In genomic region chr6:42341221-42341620, GRCh38 we compare ENCODE assay signal across 21 cellular contexts.
"Had no signal": no experiment of that assay in that cellular context is flagged by ENCODE, and none has a peak within 500 bp of the region (broad histone marks: within the 10 kb centered on the region; RNA-seq: fewer than 3 reads in every experiment).

No MANE protein-coding gene starts in this region.

- H3K4me1 ChIP-seq: ascending aorta, neural progenitor cell, right lobe of liver had no signal

- H3K27me3 ChIP-seq: adrenal gland, ascending aorta, brain microvascular endothelial cell, neural progenitor cell, right lobe of liver, tibial artery had no signal

- H3K27me3 Mint-ChIP-seq: activated CD4-positive, alpha-beta T cell treated with anti-CD3 and anti-CD28 coated beads, Interleukin-2, amount 10 ng/mL, durations not matched to agents 7 days and 5 days; naive B cell; stimulated activated naive CD8-positive, alpha-beta T cell treated with anti-CD3 and anti-CD28 coated beads, Interleukin-15, amount 100 ng/mL, for 72 hours had no signal

- H3K27ac Mint-ChIP-seq: naive B cell, neural progenitor cell, WTC11 had no signal

- H3K9me3 ChIP-seq: adrenal gland, ascending aorta, right lobe of liver, tibial artery had no signal

- H3K36me3 Mint-ChIP-seq: naive B cell, neural progenitor cell had no signal

- H3K36me3 ChIP-seq: adrenal gland, ascending aorta, brain microvascular endothelial cell, neural progenitor cell, right lobe of liver, tibial artery had no signal

- H3K4me3 Mint-ChIP-seq: activated CD4-positive, alpha-beta T cell treated with anti-CD3 and anti-CD28 coated beads, Interleukin-2, amount 10 ng/mL, durations not matched to agents 7 days and 5 days; naive B cell; neural progenitor cell; WTC11 had no signal

- H3K9me3 Mint-ChIP-seq: activated CD4-positive, alpha-beta T cell treated with anti-CD3 and anti-CD28 coated beads, Interleukin-2, amount 10 ng/mL, durations not matched to agents 7 days and 5 days; naive B cell; neural progenitor cell; stimulated activated naive CD8-positive, alpha-beta T cell treated with anti-CD3 and anti-CD28 coated beads, Interleukin-15, amount 100 ng/mL, for 72 hours; WTC11 had no signal

- H2AFZ ChIP-seq: neural progenitor cell had no signal

- H3K27ac ChIP-seq: adrenal gland, ascending aorta, brain microvascular endothelial cell, neural progenitor cell, right lobe of liver, skin epidermis, tibial artery had no signal

- DNase-seq: activated CD4-positive, alpha-beta T cell treated with anti-CD3 and anti-CD28 coated beads, Interleukin-2, amount 10 ng/mL, durations not matched to agents 7 days and 5 days; activated naive CD4-positive, alpha-beta T cell treated with anti-CD3 and anti-CD28 coated beads, Interleukin-2, amount 50 U/mL, for 16 hours; activated T-cell treated with anti-CD3 and anti-CD28 coated beads for 4 hours; adrenal gland; brain microvascular endothelial cell; caudate nucleus; dermis blood vessel endothelial cell; effector memory CD4-positive, alpha-beta T cell; foreskin melanocyte; kidney; naive B cell; posterior cingulate gyrus; right lobe of liver; stimulated activated naive CD8-positive, alpha-beta T cell treated with anti-CD3 and anti-CD28 coated beads, Interleukin-15, amount 100 ng/mL, for 72 hours; SW 1271; tibial artery had no signal

- H3K4me3 ChIP-seq: adrenal gland, ascending aorta, lung, neural progenitor cell, right lobe of liver, skin epidermis, tibial artery had no signal

- H3K4me2 ChIP-seq: neural progenitor cell had no signal

- H3K4me1 Mint-ChIP-seq: naive B cell had no signal

- ATAC-seq: right lobe of liver; stimulated activated naive CD8-positive, alpha-beta T cell treated with anti-CD3 and anti-CD28 coated beads, Interleukin-15, amount 100 ng/mL, for 72 hours; WTC11 had no signal
